In genomic region chr17:9911089-9911488, GRCh38 we compare ENCODE assay signal across 22 cellular contexts. TPM values are rescaled to one million over a fixed set of nuclear protein-coding genes. Genes with fewer than 3 reads are reported as not detected.
"Had no signal": no experiment of that assay in that cellular context is flagged by ENCODE, and none has a peak within 500 bp of the region (broad histone marks: within the 10 kb centered on the region; RNA-seq: fewer than 3 reads in every experiment).

No MANE protein-coding gene starts in this region.

- DNase-seq: activated B cell treated with CpG ODN at 0.5 μM for 24 hours; activated CD4-positive, alpha-beta memory T cell treated with anti-CD3 and anti-CD28 coated beads for 36 hours; activated CD4-positive, alpha-beta T cell treated with anti-CD3 and anti-CD28 coated beads for 1 hour; activated CD4-positive, alpha-beta T cell treated with anti-CD3 and anti-CD28 coated beads, Interleukin-2, amount 10 ng/mL, durations not matched to agents 24 days and 14 days; activated CD8-positive, alpha-beta memory T cell treated with anti-CD3 and anti-CD28 coated beads for 24 hours; activated gamma-delta T cell treated with Interleukin-2 at 50 U/mL for 16 hours; activated naive CD4-positive, alpha-beta T cell treated with anti-CD3 and anti-CD28 coated beads, Interleukin-2, amount 50 U/mL, for 16 hours; activated naive CD8-positive, alpha-beta T cell treated with anti-CD3 and anti-CD28 coated beads, Interleukin-2, amount 10 ng/mL, durations not matched to agents 7 days and 5 days; activated T-cell treated with anti-CD3 and anti-CD28 coated beads, Interleukin-2, amount 50 U/mL, for 4 hours; Karpas-422; MM.1S; NCI-H1105 treated with DMSO at 0.1 percent for 48 hours; NCI-H146; NCI-H187 treated with DMSO at 0.1 percent for 48 hours; NCI-H2081 treated with DMSO at 0.1 percent for 48 hours; NCI-H446; PC-3; SIG-M5; T-helper 2 cell; T1000 had no signal

- H3K4me3 ChIP-seq: K562 had no signal

- ATAC-seq: activated T-cell treated with anti-CD3 and anti-CD28 coated beads, Interleukin-2, amount 50 U/mL, for 4 hours; K562; PC-3 had no signal

RNA-seq across cellular contexts. Expression of gene RCVRN, which starts 6.0 kb away (rescaled TPM):
- total RNA-seq: activated CD4-positive, alpha-beta memory T cell treated with anti-CD3 and anti-CD28 coated beads for 36 hours; activated CD4-positive, alpha-beta T cell treated with anti-CD3 and anti-CD28 coated beads, Interleukin-2, amount 10 ng/mL, durations not matched to agents 24 days and 14 days; activated naive CD8-positive, alpha-beta T cell treated with anti-CD3 and anti-CD28 coated beads, Interleukin-2, amount 10 ng/mL, durations not matched to agents 7 days and 5 days; activated T-cell treated with anti-CD3 and anti-CD28 coated beads, Interleukin-2, amount 50 U/mL, for 4 hours; astrocyte; K562; PC-3 had no signal
- polyA plus RNA-seq: K562 had no signal
